23 cellular contexts compared by ENCODE assay signal in genomic region chr5:40823459-40823858, GRCh38. TPM values are rescaled to one million over a fixed set of nuclear protein-coding genes. Genes with fewer than 3 reads are reported as not detected.
DNase-seq lines count a peak whose midpoint lies in the region; ATAC-seq and TF ChIP-seq lines count a peak whose summit lies in the region.
"Had no signal": no experiment of that assay in that cellular context is flagged by ENCODE, and none has a peak within 500 bp of the region (broad histone marks: within the 10 kb centered on the region; RNA-seq: fewer than 3 reads in every experiment).

No MANE protein-coding gene starts in this region.

- H3K27ac ChIP-seq in HEK293 (ENCODE audit: extremely low read depth, low read depth, low read length) (no peak overlapping the region), neural progenitor cell (peak overlapping the region; percentile 14), WERI-Rb-1 (no peak overlapping the region), Peyer's patch (no peak overlapping the region)
- H3K27ac ChIP-seq: hepatocyte, prostate gland, skin epidermis had no signal

- H3K9me3 ChIP-seq in HEK293 (ENCODE audit: control insufficient read depth, insufficient read depth, low read depth, low read length) (no peaks in the 10 kb centered on the region), neural progenitor cell (ENCODE audit: low read depth) (no peaks in the 10 kb centered on the region), WERI-Rb-1 (ENCODE audit: severe bottlenecking) (no peaks in the 10 kb centered on the region), Peyer's patch (no peaks in the 10 kb centered on the region)
- H3K9me3 ChIP-seq: prostate gland had no signal

- peaks cover 30% of the 10 kb centered on the region for H3K36me3 Mint-ChIP-seq in activated naive CD4-positive, alpha-beta T cell treated with anti-CD3 and anti-CD28 coated beads, Interleukin-2, amount 10 ng/mL, durations not matched to agents 7 days and 5 days
- peaks cover 19% of the 10 kb centered on the region for H3K36me3 Mint-ChIP-seq in activated naive CD4-positive, alpha-beta T cell treated with anti-CD3 and anti-CD28 coated beads for 36 hours (ENCODE audit: low read depth)
- H3K36me3 Mint-ChIP-seq in WTC11 (peaks cover 27% of the 10 kb centered on the region), neural progenitor cell (peaks cover 36% of the 10 kb centered on the region)

- H3K4me1 Mint-ChIP-seq in activated naive CD4-positive, alpha-beta T cell treated with anti-CD3 and anti-CD28 coated beads, Interleukin-2, amount 10 ng/mL, durations not matched to agents 7 days and 5 days, result peaks cover 7% of the 10 kb centered on the region
- H3K4me1 Mint-ChIP-seq in activated naive CD4-positive, alpha-beta T cell treated with anti-CD3 and anti-CD28 coated beads for 36 hours (ENCODE audit: low read depth), result peaks cover 6% of the 10 kb centered on the region
- H3K4me1 Mint-ChIP-seq in WTC11 (peaks cover 7% of the 10 kb centered on the region), neural progenitor cell (peaks cover 3% of the 10 kb centered on the region)

- peaks cover 51% of the 10 kb centered on the region for H3F3A ChIP-seq in neural progenitor cell (ENCODE audit: low read depth)

- H3K27me3 Mint-ChIP-seq in activated naive CD4-positive, alpha-beta T cell treated with anti-CD3 and anti-CD28 coated beads, Interleukin-2, amount 10 ng/mL, durations not matched to agents 7 days and 5 days, result no peaks in the 10 kb centered on the region
- no peaks in the 10 kb centered on the region for H3K27me3 Mint-ChIP-seq in activated naive CD4-positive, alpha-beta T cell treated with anti-CD3 and anti-CD28 coated beads for 36 hours (ENCODE audit: low read depth)
- H3K27me3 Mint-ChIP-seq in WTC11 (ENCODE audit: low read depth), result no peaks in the 10 kb centered on the region
- peaks cover 2% of the 10 kb centered on the region for H3K27me3 Mint-ChIP-seq in neural progenitor cell (ENCODE audit: insufficient read depth, low read depth)
- H3K27me3 Mint-ChIP-seq: activated CD8-positive, alpha-beta memory T cell treated with anti-CD3 and anti-CD28 coated beads, Interleukin-2, amount 10 ng/mL, durations not matched to agents 7 days and 5 days; naive thymus-derived CD8-positive, alpha-beta T cell had no signal

- no peak for DNase-seq in activated naive CD4-positive, alpha-beta T cell treated with anti-CD3 and anti-CD28 coated beads, Interleukin-2, amount 10 ng/mL, durations not matched to agents 7 days and 5 days
- no peak for DNase-seq in activated naive CD4-positive, alpha-beta T cell treated with anti-CD3 and anti-CD28 coated beads for 36 hours
- DNase-seq in WTC11 (ENCODE audit: low spot score), result no peak
- no peak for DNase-seq in neural progenitor cell (ENCODE audit: low spot score)
- DNase-seq in WERI-Rb-1, result no peak
- no peak for DNase-seq in Peyer's patch
- DNase-seq in AG08396 (ENCODE audit: low spot score), result no peak
- DNase-seq: activated CD8-positive, alpha-beta memory T cell treated with anti-CD3 and anti-CD28 coated beads, Interleukin-2, amount 10 ng/mL, durations not matched to agents 7 days and 5 days; activated gamma-delta T cell treated with Interleukin-2 at 50 U/mL for 16 hours; endodermal cell; GF-D8; islet precursor cell; Kasumi-1; naive thymus-derived CD8-positive, alpha-beta T cell; NCI-H1417; RPMI8226; stimulated activated CD4-positive, alpha-beta T cell treated with anti-CD3 and anti-CD28 coated beads, Interleukin-4, amount 100 ng/mL, for 4 hours had no signal

- no peak for TF ChIP-seq CTCF in HEK293 (tag by site-specific recombination; IDR thresholded peaks at IDR 0.05)
- no peak for TF ChIP-seq CTCF in WTC11 (IDR thresholded peaks at IDR 0.05)
- no peak for TF ChIP-seq CTCF in neural progenitor cell (IDR thresholded peaks at IDR 0.05)
- no peak for TF ChIP-seq CTCF in WERI-Rb-1 (IDR thresholded peaks at IDR 0.05; ENCODE audit: low read depth, low read length)
- TF ChIP-seq CTCF in Peyer's patch (IDR thresholded peaks at IDR 0.05), result no peak

- no peak overlapping the region for H3K9ac ChIP-seq in neural progenitor cell

- H3K36me3 ChIP-seq in HEK293 (ENCODE audit: control insufficient read depth in 2 of 2, insufficient read depth in 1 of 2, low read length in 2 of 2) (peaks cover 27 to 33% of the 10 kb centered on the region in 2 experiments), neural progenitor cell (peaks cover 7% of the 10 kb centered on the region), WERI-Rb-1 (peaks cover 33% of the 10 kb centered on the region), Peyer's patch (peaks cover 0 to 21% (median 0%) of the 10 kb centered on the region in 3 donors)
- H3K36me3 ChIP-seq: prostate gland had no signal

- no peak overlapping the region for H3K4me3 Mint-ChIP-seq in activated naive CD4-positive, alpha-beta T cell treated with anti-CD3 and anti-CD28 coated beads, Interleukin-2, amount 10 ng/mL, durations not matched to agents 7 days and 5 days
- no peak overlapping the region for H3K4me3 Mint-ChIP-seq in activated naive CD4-positive, alpha-beta T cell treated with anti-CD3 and anti-CD28 coated beads for 36 hours
- H3K4me3 Mint-ChIP-seq in WTC11 (no peak overlapping the region), neural progenitor cell (no peak overlapping the region)
- H3K4me3 Mint-ChIP-seq: activated CD8-positive, alpha-beta memory T cell treated with anti-CD3 and anti-CD28 coated beads, Interleukin-2, amount 10 ng/mL, durations not matched to agents 7 days and 5 days; endodermal cell; naive thymus-derived CD8-positive, alpha-beta T cell; T-helper 1 cell treated with Interleukin-12 subunit alpha and Interleukin-12 subunit beta and Interleukin-4 antibody, amounts not matched to agents 30 μg/mL and 1 μg/mL, for 36 hours had no signal

- no peak overlapping the region for H3K4me3 ChIP-seq in HEK293 (ENCODE audit: low read depth, low read length)
- H3K4me3 ChIP-seq in neural progenitor cell, result no peak overlapping the region
- H3K4me3 ChIP-seq in WERI-Rb-1 (ENCODE audit: low read depth, low read length), result no peak overlapping the region
- no peak overlapping the region for H3K4me3 ChIP-seq in Peyer's patch
- H3K4me3 ChIP-seq: hepatocyte, lung, prostate gland, skin epidermis had no signal

- intact Hi-C loops in activated naive CD4-positive, alpha-beta T cell treated with anti-CD3 and anti-CD28 coated beads for 36 hours (cut with micrococcal nuclease), result no loop called here

- H2AFZ ChIP-seq in neural progenitor cell (replicated peaks), result no peak overlapping the region
- H2AFZ ChIP-seq: hepatocyte had no signal

- H3K27me3 ChIP-seq in neural progenitor cell (no peaks in the 10 kb centered on the region), WERI-Rb-1 (ENCODE audit: insufficient read depth, low read depth, severe bottlenecking) (no peaks in the 10 kb centered on the region), Peyer's patch (no peaks in the 10 kb centered on the region)
- H3K27me3 ChIP-seq: hepatocyte had no signal

- TF ChIP-seq POLR2A in Peyer's patch (IDR thresholded peaks at IDR 0.05), result no peak

- peaks cover 39% of the 10 kb centered on the region for H4K20me1 ChIP-seq in neural progenitor cell (ENCODE audit: low read depth)

- H3K4me2 ChIP-seq in neural progenitor cell, result no peak overlapping the region
- H3K4me2 ChIP-seq: hepatocyte had no signal

- no peaks in the 10 kb centered on the region for H3K4me1 ChIP-seq in HEK293 (ENCODE audit: control insufficient read depth, insufficient read depth, low read length)
- H3K4me1 ChIP-seq in neural progenitor cell, result no peaks in the 10 kb centered on the region
- H3K4me1 ChIP-seq in Peyer's patch, result no peaks in the 10 kb centered on the region
- H3K4me1 ChIP-seq: prostate gland had no signal

- peaks cover 10% of the 10 kb centered on the region for H3K79me2 ChIP-seq in neural progenitor cell (ENCODE audit: low read depth)
- H3K79me2 ChIP-seq: hepatocyte had no signal

- POLR2A ChIA-PET in HEK293 (lab: Yijun Ruan, JAX) (interaction anchor here (0.7 to 2.0 kb wide), 5 partner anchors 9 to 1454 kb away, joined by 3 to 10 read pairs (median 5); partner anchors contain the start of gene RPL37), WTC11 (lab: Charles Lee) (interaction anchor here (1.4 to 2.2 kb wide), 2 partner anchors 22 to 25 kb away, joined by 4 to 9 read pairs; partner anchors contain the start of gene PRKAA1)

- peak; percentile 2; the same call in 1 of the 2 replicates for ATAC-seq in WTC11
- ATAC-seq: activated CD8-positive, alpha-beta memory T cell treated with anti-CD3 and anti-CD28 coated beads, Interleukin-2, amount 10 ng/mL, durations not matched to agents 7 days and 5 days; naive thymus-derived CD8-positive, alpha-beta T cell had no signal

- peak overlapping the region; percentile 19 for H3K27ac Mint-ChIP-seq in activated naive CD4-positive, alpha-beta T cell treated with anti-CD3 and anti-CD28 coated beads, Interleukin-2, amount 10 ng/mL, durations not matched to agents 7 days and 5 days
- H3K27ac Mint-ChIP-seq in activated naive CD4-positive, alpha-beta T cell treated with anti-CD3 and anti-CD28 coated beads for 36 hours, result no peak overlapping the region
- peak overlapping the region; percentile 38 for H3K27ac Mint-ChIP-seq in WTC11
- H3K27ac Mint-ChIP-seq in neural progenitor cell, result no peak overlapping the region
- H3K27ac Mint-ChIP-seq: activated CD8-positive, alpha-beta memory T cell treated with anti-CD3 and anti-CD28 coated beads, Interleukin-2, amount 10 ng/mL, durations not matched to agents 7 days and 5 days; endodermal cell; T-helper 1 cell treated with Interleukin-12 subunit alpha and Interleukin-12 subunit beta and Interleukin-4 antibody, amounts not matched to agents 30 μg/mL and 1 μg/mL, for 36 hours had no signal

- no peaks in the 10 kb centered on the region for H3K9me3 Mint-ChIP-seq in activated naive CD4-positive, alpha-beta T cell treated with anti-CD3 and anti-CD28 coated beads, Interleukin-2, amount 10 ng/mL, durations not matched to agents 7 days and 5 days
- no peaks in the 10 kb centered on the region for H3K9me3 Mint-ChIP-seq in activated naive CD4-positive, alpha-beta T cell treated with anti-CD3 and anti-CD28 coated beads for 36 hours
- H3K9me3 Mint-ChIP-seq in WTC11 (no peaks in the 10 kb centered on the region), neural progenitor cell (no peaks in the 10 kb centered on the region)
- H3K9me3 Mint-ChIP-seq: endodermal cell; naive thymus-derived CD8-positive, alpha-beta T cell; T-helper 1 cell treated with Interleukin-12 subunit alpha and Interleukin-12 subunit beta and Interleukin-4 antibody, amounts not matched to agents 30 μg/mL and 1 μg/mL, for 36 hours had no signal

- CTCF ChIA-PET in activated naive CD4-positive, alpha-beta T cell treated with anti-CD3 and anti-CD28 coated beads, Interleukin-2, amount 10 ng/mL, durations not matched to agents 7 days and 5 days (lab: Charles Lee), result no interaction called here
- CTCF ChIA-PET in activated naive CD4-positive, alpha-beta T cell treated with anti-CD3 and anti-CD28 coated beads for 36 hours (lab: Charles Lee), result no interaction called here
- CTCF ChIA-PET in HEK293 (lab: Yijun Ruan, JAX) (no interaction called here), WTC11 (lab: Charles Lee) (interaction anchor here (1.7 kb wide), 1 partner anchor 25 kb away, joined by 13 read pairs; the partner anchor contains the start of gene PRKAA1)

RNA-seq across cellular contexts. Expression of gene RPL37, which starts 11.6 kb away (rescaled TPM):
- 1,000 to 10,000 TPM; 2,148 to 2,239 TPM for total RNA-seq in activated naive CD4-positive, alpha-beta T cell treated with anti-CD3 and anti-CD28 coated beads for 36 hours
- total RNA-seq in WTC11 (2021), result 1,405 to 1,592 TPM (median 1,505 TPM) in 3 replicates
- 96.9 and 235 TPM in 2 replicates for total RNA-seq in neural progenitor cell (ENCODE audit: low replicate concordance)
- total RNA-seq in Peyer's patch, result 100 to 1,000 TPM in 3 of 4 donors, 10 to 100 TPM in 1; 92.6 to 258 (median 191) TPM

RNA-seq across cellular contexts. Expression of gene CARD6, which starts 17.7 kb away (rescaled TPM):
- total RNA-seq in activated naive CD4-positive, alpha-beta T cell treated with anti-CD3 and anti-CD28 coated beads for 36 hours, result 1 to 10 TPM; 1.3 to 1.4 TPM
- total RNA-seq in WTC11 (2021) (0.24 to 0.44 TPM (median 0.34 TPM) in 3 replicates), neural progenitor cell (ENCODE audit: low replicate concordance) (0.09 TPM in 1 of 2 replicates, not detected in the other), Peyer's patch (10 to 100 TPM in 1 of 4 donors, 1 to 10 TPM in 3; 4.1 to 20.6 (median 7.1) TPM)

RNA-seq across cellular contexts. Expression of gene PRKAA1, which starts 25.3 kb away (rescaled TPM):
- total RNA-seq in activated naive CD4-positive, alpha-beta T cell treated with anti-CD3 and anti-CD28 coated beads for 36 hours, result 10 to 100 TPM; 52.6 to 58.6 TPM
- total RNA-seq in WTC11 (2021), result 27.9 to 31.2 TPM (median 30.2 TPM) in 3 replicates
- total RNA-seq in neural progenitor cell (ENCODE audit: low replicate concordance), result 35.5 and 58.5 TPM in 2 replicates
- total RNA-seq in Peyer's patch, result 100 to 1,000 TPM in 2 of 4 donors, 10 to 100 TPM in 2; 82.7 to 132 (median 100) TPM

Comparison
In these comparisons a context has a peak if more than half of its experiments do, and no peak if none do; other contexts are left out.
1. H3K27ac Mint-ChIP-seq: peak in activated naive CD4-positive, alpha-beta T cell treated with anti-CD3 and anti-CD28 coated beads, Interleukin-2, amount 10 ng/mL, durations not matched to agents 7 days and 5 days (single experiment) and WTC11 (single experiment); none in activated naive CD4-positive, alpha-beta T cell treated with anti-CD3 and anti-CD28 coated beads for 36 hours (single experiment) and neural progenitor cell (single experiment).